In genomic region chr13:101640797-101641400, GRCh38 we compare ENCODE assay signal across 15 cellular contexts.
DNase-seq lines count a peak whose midpoint lies in the region; ATAC-seq, FAIRE-seq and TF ChIP-seq lines count a peak whose summit lies in the region.
"Had no signal": no experiment of that assay in that cellular context is flagged by ENCODE, and none has a peak within 500 bp of the region (broad histone marks: within the 10 kb centered on the region; RNA-seq: fewer than 3 reads in every experiment).

No MANE protein-coding gene starts in this region.

- H4K20me1 ChIP-seq in IMR-90 (ENCODE audit: insufficient read depth, low read length), result no peaks in the 10 kb centered on the region

- dilution Hi-C loops in IMR-90 (cut with HindIII; ENCODE audit: low sequenced_read_pairs, unreplicated experiment), result no loop called here

- H3K9ac ChIP-seq in IMR-90 (ENCODE audit: low read depth, low read length), result no peak overlapping the region

- intact Hi-C loops in IMR-90 (cut with micrococcal nuclease) (no loop called here), body of pancreas (cut with DNase I) (no loop called here)

- in situ Hi-C loops in IMR-90 (cut with MboI; ENCODE audit: low sequenced_read_pairs) (no loop called here), GM13976 (cut with MboI; ENCODE audit: low sequenced_read_pairs, unreplicated experiment) (no loop called here)

- BruUV-seq in IMR-90 (replicated peaks; lab: Mats Ljungman, UMichigan), result no TSS peak

- peak overlapping the region; percentile 93 for H2BK5ac ChIP-seq in IMR-90 (ENCODE audit: low read depth, low read length, poor library complexity, severe bottlenecking)

- H4K91ac ChIP-seq in IMR-90 (ENCODE audit: insufficient read depth, low read depth, low read length), result peak overlapping the region; percentile 62; the same call in 1 of the 2 replicates

- no peak overlapping the region for H2AK9ac ChIP-seq in IMR-90 (replicated peaks; ENCODE audit: low read depth, low read length, poor library complexity)

- no peak for TF ChIP-seq RAD21 in IMR-90 (IDR thresholded peaks at IDR 0.05; ENCODE audit: low read length)

- TF ChIP-seq CTCF in IMR-90 (conservative IDR thresholded peaks at IDR 0.05; ENCODE audit: low read depth, low read length) (no peak), bronchial epithelial cell (IDR thresholded peaks at IDR 0.05; ENCODE audit: insufficient read depth, low read length, severe bottlenecking) (no peak), body of pancreas (IDR thresholded peaks at IDR 0.05) (no peak), GM13976 (IDR thresholded peaks at IDR 0.05; ENCODE audit: borderline replicate concordance, control extremely low read depth, extremely low read depth, insufficient read depth, missing control alignments) (no peak)

- H2BK20ac ChIP-seq in IMR-90 (ENCODE audit: low read depth, low read length), result peak overlapping the region; percentile 90

- FAIRE-seq in bronchial epithelial cell (lab: Jason Lieb, UNC) (no peak), GM12891 (lab: Jason Lieb, UNC) (no peak)
- FAIRE-seq: islet of Langerhans, small intestine had no signal

- no peaks in the 10 kb centered on the region for H3K79me1 ChIP-seq in IMR-90 (ENCODE audit: low read depth in 1 of 2, low read length in 2 of 2)

- H2BK120ac ChIP-seq in IMR-90 (ENCODE audit: low read depth, low read length), result peak overlapping the region; percentile 86

- no peak overlapping the region for H2AFZ ChIP-seq in IMR-90 (replicated peaks; ENCODE audit: low read length, poor library complexity)

- H3K18ac ChIP-seq in IMR-90 (ENCODE audit: low read depth, low read length), result no peak overlapping the region; the same call in 1 of the 2 replicates

- CTCF ChIA-PET in IMR-90 (lab: Yijun Ruan, JAX), result no interaction called here

- H3K9me1 ChIP-seq in IMR-90 (ENCODE audit: insufficient read depth, low read length), result peaks cover 5% of the 10 kb centered on the region

- H3K14ac ChIP-seq in IMR-90 (replicated peaks; ENCODE audit: low read depth, low read length), result 0 out of 2 replicates have a peak overlapping the region, but pooled peaks have one; percentile 54

- peak; percentile 53 for DNase-seq in AG08395 (ENCODE audit: low spot score)
- DNase-seq in IMR-90, result peak; percentile 78
- peak; percentile 94 for DNase-seq in bronchial epithelial cell (ENCODE audit: low read depth)
- peak; percentile 89 for DNase-seq in kidney tubule cell (ENCODE audit: low spot score)
- no peak for DNase-seq in NCI-H2196 (lab: John Stamatoyannopoulos, UW; ENCODE audit: unreplicated experiment)
- DNase-seq in body of pancreas, result no peak
- no peak for DNase-seq in GM13976 (ENCODE audit: low spot score)
- DNase-seq in GM12891 (ENCODE audit: insufficient read length, low spot score), result no peak
- DNase-seq: activated T-cell treated with anti-CD3 and anti-CD28 coated beads, Interleukin-2, amount 50 U/mL, for 24 hours; aorta; naive thymus-derived CD4-positive, alpha-beta T cell; NCI-H524 treated with DMSO at 0.1 percent for 48 hours; small intestine had no signal

- peak overlapping the region in 1 of 2 experiments; percentile 69; a peak in 1 of 4 replicates for H4K8ac ChIP-seq in IMR-90 (ENCODE audit: low read depth in 2 of 2, low read length in 2 of 2)

- peak overlapping the region; percentile 79; the same call in 1 of the 3 replicates for H2BK15ac ChIP-seq in IMR-90 (ENCODE audit: low read depth, low read length)

- POLR2A ChIA-PET in IMR-90 (lab: Charles Lee; ENCODE audit: unreplicated experiment), result no interaction called here

- H3K4me1 ChIP-seq in IMR-90 (ENCODE audit: control insufficient read depth, insufficient read depth, low read length) (no peaks in the 10 kb centered on the region), body of pancreas (no peaks in the 10 kb centered on the region)

- no peak overlapping the region for H4K5ac ChIP-seq in IMR-90 (ENCODE audit: low read depth, low read length)

- ATAC-seq in IMR-90 (ENCODE audit: low read depth) (peak; percentile 89), body of pancreas (no peak)
- ATAC-seq: naive thymus-derived CD4-positive, alpha-beta T cell had no signal

- H2AK5ac ChIP-seq in IMR-90 (ENCODE audit: low read depth, low read length), result peak overlapping the region; percentile 76; the same call in 1 of the 2 replicates

- H3K36me3 ChIP-seq in IMR-90 (ENCODE audit: control insufficient read depth, insufficient read depth, low read length), result no peaks in the 10 kb centered on the region
- no peaks in the 10 kb centered on the region for H3K36me3 ChIP-seq in bronchial epithelial cell (ENCODE audit: control insufficient read depth, insufficient read depth, low read length)
- no peaks in the 10 kb centered on the region for H3K36me3 ChIP-seq in body of pancreas (replicated peaks in 1 of 2; ENCODE audit: insufficient read depth in 1 of 2, low read depth in 2 of 2)

- H3K4ac ChIP-seq in IMR-90 (ENCODE audit: low read depth, low read length), result peak overlapping the region; percentile 64

- H3K4me2 ChIP-seq in IMR-90 (ENCODE audit: low read depth, low read length), result peak overlapping the region; percentile 66; the same call in 1 of the 2 replicates

- 0 out of 2 replicates have a peak overlapping the region, but pooled peaks have one; percentile 14 for H3K23ac ChIP-seq in IMR-90 (ENCODE audit: low read depth, low read length)

- H3K9me3 ChIP-seq in IMR-90 (ENCODE audit: control insufficient read depth, insufficient read depth, low read length) (no peaks in the 10 kb centered on the region), body of pancreas (no peaks in the 10 kb centered on the region)

- H3K56ac ChIP-seq in IMR-90 (ENCODE audit: extremely low read depth, insufficient read depth, low read length), result no peak overlapping the region

- WGBS in IMR-90 (ENCODE audit: extremely low coverage in 2 of 2, insufficient read length in 1 of 2), 2 experiments, result no CpG with 5 or more reads among the region's 2 CpGs
- 44 to 52% methylated on average over 2 of the region's 2 CpGs for WGBS in body of pancreas, 2 donors

- no peak for TF ChIP-seq POLR2A in IMR-90 (IDR thresholded peaks at IDR 0.05; ENCODE audit: low read depth, low read length)
- no peak for TF ChIP-seq POLR2A in body of pancreas (IDR thresholded peaks at IDR 0.05)
- TF ChIP-seq POLR2A in GM12891 (IDR thresholded peaks at IDR 0.05; ENCODE audit: low read depth, low read length), result no peak

- H3K27me3 ChIP-seq in IMR-90 (ENCODE audit: control insufficient read depth, insufficient read depth, low read length) (no peaks in the 10 kb centered on the region), bronchial epithelial cell (ENCODE audit: control insufficient read depth, insufficient read depth, low read length) (no peaks in the 10 kb centered on the region), body of pancreas (no peaks in the 10 kb centered on the region)

- H3K27ac ChIP-seq in IMR-90 (ENCODE audit: insufficient read depth, low read length), result no peak overlapping the region
- no peak overlapping the region for H3K27ac ChIP-seq in body of pancreas
- H3K27ac ChIP-seq: C4-2B had no signal

- H3K4me3 ChIP-seq in IMR-90 (ENCODE audit: insufficient read depth, low read depth, low read length) (no peak overlapping the region), bronchial epithelial cell (ENCODE audit: low read depth, low read length) (no peak overlapping the region), body of pancreas (no peak overlapping the region)

TF ChIP-seq in IMR-90, 13 proteins besides CTCF, POLR2A, EP300 and RAD21:
- no peak for TF ChIP-seq RCOR1 (IDR thresholded peaks at IDR 0.05; ENCODE audit: insufficient replicate concordance, low read length)
- TF ChIP-seq CHD1 (IDR thresholded peaks at IDR 0.05; ENCODE audit: low read depth, low read length), result no peak
- TF ChIP-seq BHLHE40 (IDR thresholded peaks at IDR 0.05; ENCODE audit: low read depth, low read length), result no peak
- no peak for TF ChIP-seq FOS (IDR thresholded peaks at IDR 0.05; ENCODE audit: low read depth, low read length)
- no peak for TF ChIP-seq SMC3 (IDR thresholded peaks at IDR 0.05; ENCODE audit: low read depth, low read length)
- 0 out of 2 replicates have a peak, but pooled peaks have one; percentile 3 for TF ChIP-seq MAFK (IDR thresholded peaks at IDR 0.05; ENCODE audit: low read depth, low read length)

TF ChIP-seq in GM12891, 5 proteins besides CTCF, POLR2A, EP300 and RAD21:
- TF ChIP-seq PAX5 (IDR thresholded peaks at IDR 0.05; ENCODE audit: insufficient read depth, low read length, severe bottlenecking) (no peak), SPI1 (IDR thresholded peaks at IDR 0.05; ENCODE audit: low read depth, low read length) (no peak), POLR2AphosphoS5 (IDR thresholded peaks at IDR 0.05; ENCODE audit: low read depth, low read length) (no peak), TAF1 (IDR thresholded peaks at IDR 0.05; ENCODE audit: low read depth, low read length) (no peak), POU2F2 (IDR thresholded peaks at IDR 0.05; ENCODE audit: low read depth, low read length) (no peak)
TF ChIP-seq in GM12891: peak in this region for 0.

Comparison
In these comparisons a context has a peak if more than half of its experiments do, and no peak if none do; other contexts are left out.
1. DNase-seq: peak in AG08395 (single experiment), IMR-90 (single experiment), bronchial epithelial cell (single experiment) and kidney tubule cell (single experiment); none in NCI-H2196 (single experiment), body of pancreas (0 of 4), GM13976 (single experiment) and GM12891 (single experiment).